In the genomic region with DNA sequence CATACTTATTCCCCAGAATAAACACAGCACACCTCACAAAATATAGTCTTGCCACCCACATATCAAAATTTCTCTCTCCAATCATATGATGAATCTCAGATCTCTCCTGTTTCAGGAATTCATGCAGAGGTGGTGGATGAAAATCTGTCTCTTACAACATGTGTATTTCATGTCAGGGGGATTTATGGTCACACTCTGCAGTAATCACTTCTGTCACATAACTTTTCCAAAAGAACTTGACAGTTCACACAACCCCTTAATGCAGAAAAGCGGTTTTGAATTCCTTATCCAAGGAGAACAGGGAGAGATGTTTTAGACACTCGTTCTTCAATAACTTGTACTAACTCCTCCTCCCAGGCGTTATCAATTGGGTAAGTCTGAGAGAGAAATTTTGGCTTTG, we compare ENCODE assay signal across 6 cellular contexts.
"Had no signal": no experiment of that assay in that cellular context is flagged by ENCODE, and none has a peak within 500 bp of the region (broad histone marks: within the 10 kb centered on the region; RNA-seq: fewer than 3 reads in every experiment).

No MANE protein-coding gene starts in this region.

- DNase-seq: GM23248, GOT3, H7, IMR-90, KBM-7 had no signal

- H3K4me1 ChIP-seq: HAP-1 had no signal

- H3K27ac ChIP-seq: GM23248 had no signal

- H3K36me3 ChIP-seq: HAP-1 had no signal

- H3K4me3 ChIP-seq: GM23248, HAP-1 had no signal

- H3K9me3 ChIP-seq: HAP-1 had no signal

- H3K9ac ChIP-seq: GM23248 had no signal

- H2AFZ ChIP-seq: GM23248 had no signal
